In the genomic region with DNA sequence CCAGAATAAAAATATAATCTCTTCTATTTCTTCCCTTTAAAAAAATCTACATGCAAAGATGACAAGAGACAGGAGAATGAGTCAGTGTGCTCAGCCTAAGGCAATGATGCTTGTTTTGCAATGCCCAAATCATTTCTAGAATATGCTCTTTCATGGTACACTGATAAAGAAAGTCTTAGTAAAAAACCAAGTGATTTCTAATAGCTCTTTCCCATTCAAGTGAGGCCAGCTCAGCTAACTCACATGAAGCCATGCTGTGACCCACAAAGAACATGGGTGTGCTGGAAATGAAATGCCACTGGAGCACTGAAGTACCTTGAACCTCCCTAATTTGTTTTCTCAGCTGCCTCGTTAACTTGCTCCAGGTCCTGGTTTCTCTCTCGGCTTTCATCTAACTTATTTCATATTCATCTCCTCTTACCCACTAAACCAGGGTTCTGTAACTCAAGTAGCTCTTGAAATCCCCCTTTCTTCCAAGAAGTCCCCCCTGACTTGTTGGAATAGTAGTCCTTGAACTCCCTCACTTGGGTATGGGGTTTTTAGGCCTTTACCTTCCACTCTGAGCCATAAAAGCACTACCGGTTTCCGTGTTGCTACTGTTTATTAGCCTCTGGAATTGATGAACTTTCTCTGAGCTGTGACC, we compare ENCODE assay signal across 14 cellular contexts.
DNase-seq lines count a peak whose midpoint lies in the region; ATAC-seq lines count a peak whose summit lies in the region.
"Had no signal": no experiment of that assay in that cellular context is flagged by ENCODE, and none has a peak within 500 bp of the region (broad histone marks: within the 10 kb centered on the region; RNA-seq: fewer than 3 reads in every experiment).

No MANE protein-coding gene starts in this region.

- H3K27me3 Mint-ChIP-seq in activated CD4-positive, alpha-beta T cell treated with anti-CD3 and anti-CD28 coated beads, Interleukin-2, amount 10 ng/mL, durations not matched to agents 7 days and 5 days: no peaks in the 10 kb centered on the region
- H3K27me3 Mint-ChIP-seq in activated T-helper 17 cell treated with anti-CD3 and anti-CD28 coated beads, Interleukin-2, amount 50 U/mL, for 72 hours: no peaks in the 10 kb centered on the region

- DNase-seq in activated CD4-positive, alpha-beta T cell treated with anti-CD3 and anti-CD28 coated beads, Interleukin-2, amount 10 ng/mL, durations not matched to agents 7 days and 5 days: no peak
- no peak for DNase-seq in activated CD4-positive, alpha-beta T cell treated with anti-CD3 and anti-CD28 coated beads for 1 hour
- DNase-seq in iris pigment epithelial cell (ENCODE audit: low read depth) (peak; percentile 39), NCI-H524 (lab: John Stamatoyannopoulos, UW) (no peak), SK-N-DZ (ENCODE audit: low spot score) (no peak), COR-L47 (lab: John Stamatoyannopoulos, UW) (no peak)
- DNase-seq: effector memory CD4-positive, alpha-beta T cell; hippocampal formation; mesenchymal stem cell; NCI-H1930; RPMI8226; tibial artery had no signal

- peaks cover 75% of the 10 kb centered on the region for H3K4me1 Mint-ChIP-seq in activated CD4-positive, alpha-beta T cell treated with anti-CD3 and anti-CD28 coated beads, Interleukin-2, amount 10 ng/mL, durations not matched to agents 7 days and 5 days
- peaks cover 48% of the 10 kb centered on the region for H3K4me1 Mint-ChIP-seq in activated T-helper 17 cell treated with anti-CD3 and anti-CD28 coated beads, Interleukin-2, amount 50 U/mL, for 72 hours

- H3K9me3 Mint-ChIP-seq in activated CD4-positive, alpha-beta T cell treated with anti-CD3 and anti-CD28 coated beads, Interleukin-2, amount 10 ng/mL, durations not matched to agents 7 days and 5 days: peaks cover 6% of the 10 kb centered on the region
- H3K9me3 Mint-ChIP-seq in activated T-helper 17 cell treated with anti-CD3 and anti-CD28 coated beads, Interleukin-2, amount 50 U/mL, for 72 hours: peaks cover 13% of the 10 kb centered on the region

- peaks cover 59% of the 10 kb centered on the region for H3K36me3 Mint-ChIP-seq in activated CD4-positive, alpha-beta T cell treated with anti-CD3 and anti-CD28 coated beads, Interleukin-2, amount 10 ng/mL, durations not matched to agents 7 days and 5 days (ENCODE audit: low read depth)
- H3K36me3 Mint-ChIP-seq in activated T-helper 17 cell treated with anti-CD3 and anti-CD28 coated beads, Interleukin-2, amount 50 U/mL, for 72 hours (ENCODE audit: low read depth): peaks cover 61% of the 10 kb centered on the region

- no peak overlapping the region for H3K4me3 Mint-ChIP-seq in activated CD4-positive, alpha-beta T cell treated with anti-CD3 and anti-CD28 coated beads, Interleukin-2, amount 10 ng/mL, durations not matched to agents 7 days and 5 days
- H3K4me3 Mint-ChIP-seq in activated T-helper 17 cell treated with anti-CD3 and anti-CD28 coated beads, Interleukin-2, amount 50 U/mL, for 72 hours: peak overlapping the region; percentile 85

- CTCF ChIA-PET in activated CD4-positive, alpha-beta T cell treated with anti-CD3 and anti-CD28 coated beads, Interleukin-2, amount 10 ng/mL, durations not matched to agents 7 days and 5 days (lab: Charles Lee): interaction anchor here (0.6 to 3.2 kb wide), 6 partner anchors 9 to 73 kb away, joined by 3 to 20 read pairs (median 3); no protein-coding TSS in a partner anchor

- H3K27ac Mint-ChIP-seq in activated CD4-positive, alpha-beta T cell treated with anti-CD3 and anti-CD28 coated beads, Interleukin-2, amount 10 ng/mL, durations not matched to agents 7 days and 5 days: peak overlapping the region; percentile 64
- H3K27ac Mint-ChIP-seq in activated T-helper 17 cell treated with anti-CD3 and anti-CD28 coated beads, Interleukin-2, amount 50 U/mL, for 72 hours: peak overlapping the region; percentile 97

- POLR2A ChIA-PET in activated CD4-positive, alpha-beta T cell treated with anti-CD3 and anti-CD28 coated beads, Interleukin-2, amount 10 ng/mL, durations not matched to agents 7 days and 5 days (lab: Charles Lee): interaction anchor here (0.7 kb wide), 1 partner anchor 27 kb away, joined by 3 read pairs; no protein-coding TSS in a partner anchor

- peak; percentile 58 for ATAC-seq in HG02759 (IDR thresholded peaks at IDR 0.05; ENCODE audit: unreplicated experiment)
- ATAC-seq in activated T-helper 17 cell treated with anti-CD3 and anti-CD28 coated beads, Interleukin-2, amount 50 U/mL, for 72 hours (replicated peaks): peak; percentile 93
